8 cellular contexts compared by ENCODE assay signal in the genomic region with DNA sequence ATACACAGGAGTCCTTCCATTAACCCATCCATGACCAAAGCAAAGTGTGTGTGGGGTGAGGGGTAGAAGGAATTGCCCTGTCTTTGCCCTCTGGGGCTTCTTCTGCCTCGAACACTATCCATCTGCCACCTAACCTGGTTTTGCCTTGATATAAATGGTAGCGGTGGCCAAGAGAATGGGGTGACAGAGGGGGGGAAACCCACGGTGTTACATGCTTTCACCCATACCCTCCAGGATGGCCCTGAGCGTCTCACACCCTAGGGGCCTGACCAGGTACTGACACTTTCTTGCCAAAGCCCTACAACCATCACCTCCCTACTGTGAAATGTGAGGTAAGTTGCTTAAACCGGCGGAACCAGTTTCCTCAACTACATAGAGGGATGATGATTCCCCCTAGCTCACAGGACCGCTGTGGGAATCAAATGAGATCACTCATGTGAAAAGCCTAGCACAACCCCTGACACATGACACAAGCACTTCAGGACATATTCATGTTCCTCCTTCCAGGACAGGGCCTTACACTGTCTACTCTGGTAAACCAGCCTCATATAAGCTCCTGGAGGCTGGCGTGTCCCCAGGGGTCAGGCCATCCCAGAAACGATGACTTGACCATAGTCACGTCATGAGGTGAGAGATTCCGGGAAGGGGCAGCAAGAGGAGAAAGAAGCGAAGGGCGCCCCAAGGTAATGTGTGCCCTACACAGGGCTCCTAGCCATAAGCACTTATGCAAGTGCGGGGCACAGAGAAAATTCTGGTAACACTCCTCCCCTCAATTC. TPM values are rescaled to one million over a fixed set of nuclear protein-coding genes. Genes with fewer than 3 reads are reported as not detected.
A peak's percentile ranks its signal among the peaks of the same experiment; 100 is the strongest.
DNase-seq lines count a peak whose midpoint lies in the region; ATAC-seq and TF ChIP-seq lines count a peak whose summit lies in the region.

No MANE protein-coding gene starts in this region.

- H3K27ac ChIP-seq in SK-N-SH (ENCODE audit: low read depth in 2 of 2, low read length in 1 of 2) (peak overlapping the region; percentile 76 to 89), upper lobe of right lung (peak overlapping the region; percentile 99)

- H3K27ac Mint-ChIP-seq in activated CD8-positive, alpha-beta memory T cell treated with anti-CD3 and anti-CD28 coated beads, Interleukin-2, amount 10 ng/mL, durations not matched to agents 7 days and 5 days, result peak overlapping the region; percentile 99
- H3K27ac Mint-ChIP-seq in nephron, result peak overlapping the region; percentile 99 to 100 (median 99)

- no peaks in the 10 kb centered on the region for H4K20me1 ChIP-seq in SK-N-SH (ENCODE audit: insufficient read depth)

- H3K9ac ChIP-seq in SK-N-SH, result peak overlapping the region; percentile 89

- H3K4me3 Mint-ChIP-seq in activated CD8-positive, alpha-beta memory T cell treated with anti-CD3 and anti-CD28 coated beads, Interleukin-2, amount 10 ng/mL, durations not matched to agents 7 days and 5 days, result peak overlapping the region; percentile 82
- H3K4me3 Mint-ChIP-seq in nephron, result peak overlapping the region; percentile 85 to 92 (median 91)

- WGBS in SK-N-SH (ENCODE audit: low lambda C conversion rate), result 92% methylated on average over 14 of the region's 14 CpGs

- peak; percentile 37; the same call in 1 of the 2 replicates for TF ChIP-seq CTCF in SK-N-SH (IDR thresholded peaks at IDR 0.05)
- TF ChIP-seq CTCF in nephron (IDR thresholded peaks at IDR 0.05; ENCODE audit: unreplicated experiment in 3 of 3), result peak; percentile 31 to 53 (median 39)
- peak; percentile 45 for TF ChIP-seq CTCF in upper lobe of right lung (IDR thresholded peaks at IDR 0.05)

- peaks cover 17 to 20% of the 10 kb centered on the region in 2 experiments; a peak in 3 of 4 replicates for H3K4me1 ChIP-seq in SK-N-SH (ENCODE audit: control insufficient read depth in 1 of 2, insufficient read depth in 2 of 2, low read depth in 1 of 2, low read length in 1 of 2)
- H3K4me1 ChIP-seq in upper lobe of right lung, result peaks cover 36% of the 10 kb centered on the region

- H3K9me3 ChIP-seq in SK-N-SH (no peaks in the 10 kb centered on the region), upper lobe of right lung (no peaks in the 10 kb centered on the region)

- H3K4me1 Mint-ChIP-seq in activated CD8-positive, alpha-beta memory T cell treated with anti-CD3 and anti-CD28 coated beads, Interleukin-2, amount 10 ng/mL, durations not matched to agents 7 days and 5 days, result peaks cover 61% of the 10 kb centered on the region
- H3K4me1 Mint-ChIP-seq in nephron, result peaks cover 42% of the 10 kb centered on the region

- H3K36me3 ChIP-seq in SK-N-SH (replicated peaks in 1 of 2; ENCODE audit: control insufficient read depth in 1 of 2, insufficient read depth in 2 of 2, low read length in 1 of 2) (no peaks in the 10 kb centered on the region), upper lobe of right lung (no peaks in the 10 kb centered on the region)

- no peaks in the 10 kb centered on the region for H3K36me3 Mint-ChIP-seq in activated CD8-positive, alpha-beta memory T cell treated with anti-CD3 and anti-CD28 coated beads, Interleukin-2, amount 10 ng/mL, durations not matched to agents 7 days and 5 days
- no peaks in the 10 kb centered on the region for H3K36me3 Mint-ChIP-seq in nephron (ENCODE audit: low read depth)

- H3K27me3 ChIP-seq in SK-N-SH (ENCODE audit: insufficient read depth) (no peaks in the 10 kb centered on the region), upper lobe of right lung (no peaks in the 10 kb centered on the region)

- ATAC-seq in SK-N-SH treated with all-trans-retinoic acid at 6 μM for 48 hours (no peak), HG02943 (IDR thresholded peaks at IDR 0.05; ENCODE audit: low read depth, unreplicated experiment) (peak; percentile 28), upper lobe of right lung (peak; percentile 49)
- ATAC-seq in activated CD8-positive, alpha-beta memory T cell treated with anti-CD3 and anti-CD28 coated beads, Interleukin-2, amount 10 ng/mL, durations not matched to agents 7 days and 5 days, result peak; percentile 45

- POLR2A ChIA-PET in SK-N-SH (lab: Yijun Ruan, JAX), result interaction anchor here (0.6 to 3.6 kb wide), 7 partner anchors 8 to 226 kb away, joined by 3 to 38 read pairs (median 6); a partner anchor contains a TSS

- TF ChIP-seq RAD21 in SK-N-SH (IDR thresholded peaks at IDR 0.05; ENCODE audit: low read length), result no peak

- H3K4me2 ChIP-seq in SK-N-SH, result peak overlapping the region; percentile 89

- TF ChIP-seq EP300 in SK-N-SH (IDR thresholded peaks at IDR 0.05; ENCODE audit: borderline replicate concordance in 1 of 2, low read depth in 1 of 2, low read length in 1 of 2), result no peak

- peak overlapping the region; percentile 49; the same call in 1 of the 2 replicates for H2AFZ ChIP-seq in SK-N-SH (ENCODE audit: low read depth)

- peaks cover 10% of the 10 kb centered on the region; the same call in 1 of the 2 replicates for H3K79me2 ChIP-seq in SK-N-SH (ENCODE audit: insufficient read depth)

- intact Hi-C loops in upper lobe of right lung (cut with DNase I), result no loop called here

- peaks cover 31% of the 10 kb centered on the region for H3F3A ChIP-seq in SK-N-SH (replicated peaks; ENCODE audit: insufficient read depth)

- peak overlapping the region; percentile 56 to 65 for H3K4me3 ChIP-seq in SK-N-SH (ENCODE audit: low read depth in 2 of 2, low read length in 1 of 2)
- peak overlapping the region; percentile 60 for H3K4me3 ChIP-seq in upper lobe of right lung

- CTCF ChIA-PET in SK-N-SH (lab: Yijun Ruan, JAX), result interaction anchor here (0.6 to 4.4 kb wide), 3 partner anchors 8 to 37 kb away, joined by 3 to 26 read pairs (median 9); no protein-coding TSS in a partner anchor
- CTCF ChIA-PET in activated CD8-positive, alpha-beta memory T cell treated with anti-CD3 and anti-CD28 coated beads, Interleukin-2, amount 10 ng/mL, durations not matched to agents 7 days and 5 days (lab: Charles Lee), result interaction anchor here (0.6 to 18.1 kb wide), 8 partner anchors 16 to 229 kb away, joined by 3 to 382 read pairs (median 14); a partner anchor contains a TSS

- no peaks in the 10 kb centered on the region for H3K9me2 ChIP-seq in SK-N-SH

- no peaks in the 10 kb centered on the region for H3K27me3 Mint-ChIP-seq in activated CD8-positive, alpha-beta memory T cell treated with anti-CD3 and anti-CD28 coated beads, Interleukin-2, amount 10 ng/mL, durations not matched to agents 7 days and 5 days
- no peaks in the 10 kb centered on the region for H3K27me3 Mint-ChIP-seq in nephron (ENCODE audit: low read depth)

- DNase-seq in SK-N-SH (peak; percentile 46), NCI-H345 treated with DMSO at 0.1 percent for 48 hours (lab: John Stamatoyannopoulos, UW; ENCODE audit: unreplicated experiment) (peak; percentile 88), fibroblast of gingiva (ENCODE audit: low read depth) (peak; percentile 14), upper lobe of right lung (peak; percentile 78)
- DNase-seq in activated CD8-positive, alpha-beta memory T cell treated with anti-CD3 and anti-CD28 coated beads, Interleukin-2, amount 10 ng/mL, durations not matched to agents 7 days and 5 days, result peak; percentile 86

- H3K9me3 Mint-ChIP-seq in activated CD8-positive, alpha-beta memory T cell treated with anti-CD3 and anti-CD28 coated beads, Interleukin-2, amount 10 ng/mL, durations not matched to agents 7 days and 5 days (ENCODE audit: low read depth), result no peaks in the 10 kb centered on the region
- no peaks in the 10 kb centered on the region for H3K9me3 Mint-ChIP-seq in nephron

TF ChIP-seq in SK-N-SH, 30 proteins besides CTCF, POLR2A, EP300 and RAD21 (continues in another document):
- TF ChIP-seq TEAD4 (IDR thresholded peaks at IDR 0.05; ENCODE audit: borderline replicate concordance, insufficient read depth), result no peak
- no peak for TF ChIP-seq MEF2A (IDR thresholded peaks at IDR 0.05; ENCODE audit: borderline replicate concordance, low read depth)

TF ChIP-seq in SK-N-SH treated with all-trans-retinoic acid at 6 μM for 48 hours, 23 proteins besides CTCF, POLR2A, EP300 and RAD21:
- TF ChIP-seq TCF4 (CRISPR knock-in tag; IDR thresholded peaks at IDR 0.05; ENCODE audit: borderline replicate concordance), result no peak

RNA-seq across cellular contexts. Expression of a gene that starts 49.7 kb away (rescaled TPM):
- 5.1 and 6.8 TPM in 2 replicates for polyA plus RNA-seq in SK-N-SH (2012; rRNA removed)
- polyA plus RNA-seq in SK-N-SH (2012; cell fraction: cytosol; rRNA removed), result 5.1 and 7.2 TPM in 2 replicates
- polyA plus RNA-seq in SK-N-SH (2012; cell fraction: nucleus; rRNA removed), result 7.8 and 10.7 TPM in 2 replicates
- 10 to 100 TPM; 26.6 to 28.6 TPM for total RNA-seq in activated CD8-positive, alpha-beta memory T cell treated with anti-CD3 and anti-CD28 coated beads, Interleukin-2, amount 10 ng/mL, durations not matched to agents 7 days and 5 days
- total RNA-seq in upper lobe of right lung, result 9.6 TPM

RNA-seq across cellular contexts. Expression of a gene that starts 53.9 kb away (rescaled TPM):
- polyA plus RNA-seq in SK-N-SH (2012; rRNA removed), result 60.7 and 94.0 TPM in 2 replicates
- 79.9 and 99.1 TPM in 2 replicates for polyA plus RNA-seq in SK-N-SH (2012; cell fraction: cytosol; rRNA removed)
- 61.4 and 69.9 TPM in 2 replicates for polyA plus RNA-seq in SK-N-SH (2012; cell fraction: nucleus; rRNA removed)
- 100 to 1,000 TPM; 429 to 464 TPM for total RNA-seq in activated CD8-positive, alpha-beta memory T cell treated with anti-CD3 and anti-CD28 coated beads, Interleukin-2, amount 10 ng/mL, durations not matched to agents 7 days and 5 days
- total RNA-seq in upper lobe of right lung, result 337 TPM

Comparison
In these comparisons a context has a peak if more than half of its experiments do, and no peak if none do; other contexts are left out.
1. DNase-seq: peak in every context shown above with its lines; median percentile 88 in NCI-H345 treated with DMSO at 0.1 percent for 48 hours; 86 in activated CD8-positive, alpha-beta memory T cell treated with anti-CD3 and anti-CD28 coated beads, Interleukin-2, amount 10 ng/mL, durations not matched to agents 7 days and 5 days; 78 in upper lobe of right lung; 46 in SK-N-SH; 14 in fibroblast of gingiva.